In the genomic region with DNA sequence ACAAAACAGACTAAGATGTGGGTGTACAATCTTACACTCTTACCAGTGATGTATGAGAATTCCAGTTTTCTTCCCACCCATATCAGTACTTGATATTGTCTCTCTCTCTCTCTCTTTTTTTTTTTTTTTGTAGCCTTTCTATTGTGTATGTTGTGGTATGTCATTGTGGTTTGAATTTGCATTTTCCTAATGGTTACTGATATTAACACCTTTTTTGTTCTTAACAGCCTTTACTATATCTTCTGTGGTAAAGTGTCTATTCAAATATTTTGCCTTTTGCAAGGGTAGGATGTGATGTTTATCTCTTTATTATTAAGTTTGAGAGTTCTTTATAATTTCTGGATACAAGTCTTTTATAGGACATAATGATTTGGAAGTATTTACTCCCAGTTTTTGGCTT, we compare ENCODE assay signal across 21 cellular contexts. TPM values are rescaled to one million over a fixed set of nuclear protein-coding genes. Genes with fewer than 3 reads are reported as not detected.
DNase-seq lines count a peak whose midpoint lies in the region; ATAC-seq, FAIRE-seq and TF ChIP-seq lines count a peak whose summit lies in the region.
"Had no signal": no experiment of that assay in that cellular context is flagged by ENCODE, and none has a peak within 500 bp of the region (broad histone marks: within the 10 kb centered on the region; RNA-seq: fewer than 3 reads in every experiment).

No MANE protein-coding gene starts in this region.

- H3K4me2 ChIP-seq in GM12878 (ENCODE audit: control insufficient read depth, insufficient read depth): no peak overlapping the region
- H3K4me2 ChIP-seq: A549; BLaER1 treated with 17β-estradiol and CSF1 and Interleukin-3, amounts not matched to agents 10 nM and 100 nM had no signal

- TF ChIP-seq CTCF in GM12878 (IDR thresholded peaks at IDR 0.05 in 2 of 3, conservative IDR thresholded peaks at IDR 0.05 in 1 of 3; ENCODE audit: control insufficient read depth in 2 of 3, extremely low read depth in 1 of 3, insufficient read depth in 1 of 3, low read depth in 3 of 3, low read length in 3 of 3): no peak

- no peak for FAIRE-seq in GM12878 (lab: Jason Lieb, UNC)
- FAIRE-seq: A549, D721Med, GM12892, GM18507, GM19239 had no signal

- H3K9ac ChIP-seq in GM12878 (ENCODE audit: control insufficient read depth, insufficient read depth, low read length): no peak overlapping the region
- H3K9ac ChIP-seq: BLaER1 treated with 17β-estradiol and CSF1 and Interleukin-3, amounts not matched to agents 10 nM and 100 nM had no signal

- ATAC-seq in GM18867 (IDR thresholded peaks at IDR 0.05; ENCODE audit: unreplicated experiment) (peak; percentile 80), HG03175 (IDR thresholded peaks at IDR 0.05; ENCODE audit: unreplicated experiment) (peak; percentile 50), GM12878 (no peak), GM21529 (IDR thresholded peaks at IDR 0.05; ENCODE audit: unreplicated experiment) (no peak), HG03571 (IDR thresholded peaks at IDR 0.05; ENCODE audit: unreplicated experiment) (no peak)
- ATAC-seq: A549; CD8-positive, alpha-beta T cell had no signal

- intact Hi-C loops in GM12878 (cut with micrococcal nuclease; ENCODE audit: unreplicated experiment): no loop called here

- H3K4me1 ChIP-seq in GM12878 (ENCODE audit: control insufficient read depth, insufficient read depth, low read length): no peaks in the 10 kb centered on the region
- H3K4me1 ChIP-seq: A549; BLaER1 treated with 17β-estradiol and CSF1 and Interleukin-3, amounts not matched to agents 10 nM and 100 nM; Caco-2 had no signal

- H2AFZ ChIP-seq in GM12878 (ENCODE audit: control insufficient read depth, low read depth, low read length): no peak overlapping the region

- H3K4me3 ChIP-seq in GM12878: no peak overlapping the region
- H3K4me3 ChIP-seq: A549; BLaER1 treated with 17β-estradiol and CSF1 and Interleukin-3, amounts not matched to agents 10 nM and 100 nM had no signal

- no TSS peak for BruUV-seq in GM12878 (replicated peaks; lab: Mats Ljungman, UMichigan)

- no peaks in the 10 kb centered on the region for H3K79me2 ChIP-seq in GM12878 (ENCODE audit: control insufficient read depth, insufficient read depth, low read length)

- POLR2A ChIA-PET in GM12878 (lab: Charles Lee): no interaction called here

- H4K20me1 ChIP-seq in GM12878 (ENCODE audit: control insufficient read depth, insufficient read depth): no peaks in the 10 kb centered on the region
- H4K20me1 ChIP-seq: BLaER1 treated with 17β-estradiol and CSF1 and Interleukin-3, amounts not matched to agents 10 nM and 100 nM had no signal

- RAD21 ChIA-PET in GM12878 (lab: Charles Lee; ENCODE audit: unreplicated experiment): no interaction called here

- no peaks in the 10 kb centered on the region for H3K36me3 ChIP-seq in GM12878 (ENCODE audit: control insufficient read depth in 2 of 2, insufficient read depth in 2 of 2, low read length in 1 of 2)
- H3K36me3 ChIP-seq: BLaER1 treated with 17β-estradiol and CSF1 and Interleukin-3, amounts not matched to agents 10 nM and 100 nM had no signal

- no peak for TF ChIP-seq POLR2A in GM12878 (IDR thresholded peaks at IDR 0.05; ENCODE audit: low read depth, low read length)

- in situ Hi-C loops in GM12878 (cut with MboI): no loop called here

- no peak for DNase-seq in GM12878 (ENCODE audit: low read depth, low spot score)
- DNase-seq in activated naive CD4-positive, alpha-beta T cell (lab: John Stamatoyannopoulos, UW): no peak
- DNase-seq: AML-193; Caco-2; Calu3; CD4-positive, alpha-beta T cell; CD8-positive, alpha-beta T cell; DMS79 treated with DMSO at 0.1 percent for 48 hours; GF-D8 had no signal

- no peak for TF ChIP-seq EP300 in GM12878 (IDR thresholded peaks at IDR 0.05; ENCODE audit: borderline replicate concordance in 1 of 2, control insufficient read depth in 1 of 2, low read depth in 2 of 2, low read length in 2 of 2)

- CTCF ChIA-PET in GM12878 (lab: Yijun Ruan, JAX): no interaction called here

- SMC1A ChIA-PET in GM12878 (lab: Charles Lee; ENCODE audit: uncharacterized antibody, unreplicated experiment): no interaction called here

- no peaks in the 10 kb centered on the region for H3K27me3 ChIP-seq in GM12878 (replicated peaks in 1 of 2; ENCODE audit: control insufficient read depth in 2 of 2, insufficient read depth in 2 of 2, low read length in 1 of 2)
- H3K27me3 ChIP-seq: BLaER1 treated with 17β-estradiol and CSF1 and Interleukin-3, amounts not matched to agents 10 nM and 100 nM had no signal

- TF ChIP-seq RAD21 in GM12878 (IDR thresholded peaks at IDR 0.05; ENCODE audit: insufficient read depth, low read depth, low read length): no peak

- no peak overlapping the region for H3K27ac ChIP-seq in GM12878 (ENCODE audit: control insufficient read depth, insufficient read depth)
- H3K27ac ChIP-seq: 22Rv1; A549; BLaER1 treated with 17β-estradiol and CSF1 and Interleukin-3, amounts not matched to agents 10 nM and 100 nM; C4-2B had no signal

- H3K9me3 ChIP-seq in GM12878 (replicated peaks; ENCODE audit: control insufficient read depth, insufficient read depth, low read length): no peaks in the 10 kb centered on the region
- H3K9me3 ChIP-seq: A549, Caco-2 had no signal

TF ChIP-seq in GM12878, 131 proteins besides CTCF, POLR2A, EP300 and RAD21:
- TF ChIP-seq EZH2 (IDR thresholded peaks at IDR 0.05; ENCODE audit: borderline replicate concordance, control insufficient read depth, low read depth, low read length): no peak
- TF ChIP-seq BACH1 (IDR thresholded peaks at IDR 0.05; ENCODE audit: borderline replicate concordance): no peak
- TF ChIP-seq, protein P1, sequence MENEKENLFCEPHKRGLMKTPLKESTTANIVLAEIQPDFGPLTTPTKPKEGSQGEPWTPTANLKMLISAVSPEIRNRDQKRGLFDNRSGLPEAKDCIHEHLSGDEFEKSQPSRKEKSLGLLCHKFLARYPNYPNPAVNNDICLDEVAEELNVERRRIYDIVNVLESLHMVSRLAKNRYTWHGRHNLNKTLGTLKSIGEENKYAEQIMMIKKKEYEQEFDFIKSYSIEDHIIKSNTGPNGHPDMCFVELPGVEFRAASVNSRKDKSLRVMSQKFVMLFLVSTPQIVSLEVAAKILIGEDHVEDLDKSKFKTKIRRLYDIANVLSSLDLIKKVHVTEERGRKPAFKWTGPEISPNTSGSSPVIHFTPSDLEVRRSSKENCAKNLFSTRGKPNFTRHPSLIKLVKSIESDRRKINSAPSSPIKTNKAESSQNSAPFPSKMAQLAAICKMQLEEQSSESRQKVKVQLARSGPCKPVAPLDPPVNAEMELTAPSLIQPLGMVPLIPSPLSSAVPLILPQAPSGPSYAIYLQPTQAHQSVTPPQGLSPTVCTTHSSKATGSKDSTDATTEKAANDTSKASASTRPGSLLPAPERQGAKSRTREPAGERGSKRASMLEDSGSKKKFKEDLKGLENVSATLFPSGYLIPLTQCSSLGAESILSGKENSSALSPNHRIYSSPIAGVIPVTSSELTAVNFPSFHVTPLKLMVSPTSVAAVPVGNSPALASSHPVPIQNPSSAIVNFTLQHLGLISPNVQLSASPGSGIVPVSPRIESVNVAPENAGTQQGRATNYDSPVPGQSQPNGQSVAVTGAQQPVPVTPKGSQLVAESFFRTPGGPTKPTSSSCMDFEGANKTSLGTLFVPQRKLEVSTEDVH (IDR thresholded peaks at IDR 0.05; ENCODE audit: low read depth, partially characterized antibody): no peak
- 0 out of 2 replicates have a peak, but pooled peaks have one; percentile 41 for TF ChIP-seq ZNF384 (IDR thresholded peaks at IDR 0.05; ENCODE audit: borderline replicate concordance, low read depth, low read length)

RNA-seq across cellular contexts. Expression of a gene that starts 10.2 kb away (rescaled TPM):
- total RNA-seq in GM12878 (2013; cell fraction: nucleolus; rRNA removed): not detected in 2 replicates
- not detected in 2 replicates for total RNA-seq in GM12878 (2014; rRNA removed)
- total RNA-seq in GM12878 (2014; rRNA removed; fragmentation: Illumina TruSeq; extraction: Trizol): 0.05 TPM in 1 of 2 replicates, not detected in the other
- total RNA-seq in GM12878 (2021): 0.29 TPM in 1 of 2 replicates, not detected in the other
- 0.18 TPM for polyA plus RNA-seq in GM12878 (2011; ENCODE audit: low read depth)
- polyA plus RNA-seq in GM12878 (2011; rRNA removed): not detected in 2 replicates
- not detected in 2 replicates for polyA plus RNA-seq in GM12878 (2011; cell fraction: cytosol; rRNA removed)
- polyA plus RNA-seq in GM12878 (2011; cell fraction: nucleus; rRNA removed): not detected in 2 replicates
- polyA plus RNA-seq in GM12878 (2012): 0.14 and 0.19 TPM in 2 replicates
- polyA plus RNA-seq in GM12878 (2014; fragmentation: Illumina TruSeq; extraction: Trizol): 0.01 TPM in 1 of 2 replicates, not detected in the other
- not detected for polyA plus RNA-seq in GM12878 (2014; fragmentation: Nextera tagmentation; extraction: Ambion mirVana)
- polyA plus RNA-seq in GM12878 (2014; rRNA removed): 0.01 TPM in 1 of 2 replicates, not detected in the other
- not detected for polyA plus RNA-seq in GM12878 (2016; fragmentation: Nextera tagmentation; extraction: Ambion mirVana)
- polyA minus RNA-seq in GM12878 (2011; rRNA and poly(A)+ RNA removed): not detected in 2 replicates
- polyA minus RNA-seq in GM12878 (2011; cell fraction: cytosol; rRNA and poly(A)+ RNA removed): not detected in 2 replicates
- polyA minus RNA-seq in GM12878 (2011; cell fraction: nucleus; rRNA and poly(A)+ RNA removed): not detected in 2 replicates
- total RNA-seq: CD8-positive, alpha-beta T cell had no signal

Comparison
In these comparisons a context has a peak if more than half of its experiments do, and no peak if none do; other contexts are left out.
1. ATAC-seq: peak in GM18867 (single experiment) and HG03175 (single experiment); none in GM12878 (single experiment), GM21529 (single experiment) and HG03571 (single experiment).